ENCODE assay signal across 1 cellular context in the genomic region with DNA sequence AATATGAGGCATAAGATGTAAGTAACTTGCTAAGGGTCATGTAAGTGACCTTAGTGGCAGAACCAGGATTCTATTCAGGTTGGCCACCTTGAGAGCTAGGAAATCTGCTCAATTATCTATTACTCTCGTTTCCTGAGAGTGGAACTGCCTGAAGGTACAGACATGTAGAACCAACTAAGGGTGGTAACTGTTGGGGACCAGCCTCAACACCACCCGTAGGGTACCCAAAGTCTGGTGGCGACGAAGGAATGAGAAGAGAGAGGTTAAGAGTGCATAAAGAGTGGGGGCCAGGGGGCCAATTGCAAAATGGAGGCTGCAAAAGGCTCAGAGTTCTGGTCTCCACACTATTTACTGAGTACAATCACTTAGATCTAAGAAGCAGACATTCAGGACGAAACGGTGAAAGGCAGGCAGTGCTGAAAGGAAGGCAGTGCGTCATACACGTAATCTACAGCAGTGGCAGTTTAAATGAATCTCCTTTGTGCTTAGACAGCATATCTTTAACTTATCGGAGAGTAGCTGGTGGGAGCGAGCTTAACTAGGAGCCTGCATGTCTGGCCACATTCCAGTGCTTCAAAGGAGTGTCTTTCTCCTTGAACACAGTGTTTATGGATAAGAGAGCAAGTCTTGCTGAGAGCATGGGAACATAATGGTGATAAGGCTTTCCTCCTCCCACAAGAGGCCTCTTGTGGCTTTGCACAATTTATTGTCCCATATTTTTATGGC.
A peak's percentile ranks its signal among the peaks of the same experiment; 100 is the strongest.
TF ChIP-seq lines count a peak whose summit lies in the region.

No MANE protein-coding gene starts in this region.

TF ChIP-seq in K562, 482 proteins besides CTCF, POLR2A, EP300 and RAD21 (continued from another document and continues in another):
- TF ChIP-seq, protein P1, sequence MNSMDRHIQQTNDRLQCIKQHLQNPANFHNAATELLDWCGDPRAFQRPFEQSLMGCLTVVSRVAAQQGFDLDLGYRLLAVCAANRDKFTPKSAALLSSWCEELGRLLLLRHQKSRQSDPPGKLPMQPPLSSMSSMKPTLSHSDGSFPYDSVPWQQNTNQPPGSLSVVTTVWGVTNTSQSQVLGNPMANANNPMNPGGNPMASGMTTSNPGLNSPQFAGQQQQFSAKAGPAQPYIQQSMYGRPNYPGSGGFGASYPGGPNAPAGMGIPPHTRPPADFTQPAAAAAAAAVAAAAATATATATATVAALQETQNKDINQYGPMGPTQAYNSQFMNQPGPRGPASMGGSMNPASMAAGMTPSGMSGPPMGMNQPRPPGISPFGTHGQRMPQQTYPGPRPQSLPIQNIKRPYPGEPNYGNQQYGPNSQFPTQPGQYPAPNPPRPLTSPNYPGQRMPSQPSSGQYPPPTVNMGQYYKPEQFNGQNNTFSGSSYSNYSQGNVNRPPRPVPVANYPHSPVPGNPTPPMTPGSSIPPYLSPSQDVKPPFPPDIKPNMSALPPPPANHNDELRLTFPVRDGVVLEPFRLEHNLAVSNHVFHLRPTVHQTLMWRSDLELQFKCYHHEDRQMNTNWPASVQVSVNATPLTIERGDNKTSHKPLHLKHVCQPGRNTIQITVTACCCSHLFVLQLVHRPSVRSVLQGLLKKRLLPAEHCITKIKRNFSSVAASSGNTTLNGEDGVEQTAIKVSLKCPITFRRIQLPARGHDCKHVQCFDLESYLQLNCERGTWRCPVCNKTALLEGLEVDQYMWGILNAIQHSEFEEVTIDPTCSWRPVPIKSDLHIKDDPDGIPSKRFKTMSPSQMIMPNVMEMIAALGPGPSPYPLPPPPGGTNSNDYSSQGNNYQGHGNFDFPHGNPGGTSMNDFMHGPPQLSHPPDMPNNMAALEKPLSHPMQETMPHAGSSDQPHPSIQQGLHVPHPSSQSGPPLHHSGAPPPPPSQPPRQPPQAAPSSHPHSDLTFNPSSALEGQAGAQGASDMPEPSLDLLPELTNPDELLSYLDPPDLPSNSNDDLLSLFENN (IDR thresholded peaks at IDR 0.05; ENCODE audit: low read depth in 2 of 2, low read length in 2 of 2) = peak in 1 of 2 experiments; percentile 93; a peak in 2 of 4 replicates
- peak; percentile 97 to 98 for TF ChIP-seq ARNT (IDR thresholded peaks at IDR 0.05)
- TF ChIP-seq GATAD2B (IDR thresholded peaks at IDR 0.05; ENCODE audit: borderline replicate concordance) = peak; percentile 88; the same call in 1 of the 2 replicates
- TF ChIP-seq HDAC3 (IDR thresholded peaks at IDR 0.05; ENCODE audit: borderline replicate concordance, partially characterized antibody) = peak; percentile 94
- peak; percentile 77; the same call in 1 of the 2 replicates for TF ChIP-seq ZNF175 (CRISPR knock-in tag; IDR thresholded peaks at IDR 0.05; ENCODE audit: low read depth)
- TF ChIP-seq CEBPZ (IDR thresholded peaks at IDR 0.05; ENCODE audit: borderline replicate concordance, low read depth, low read length) = no peak
- no peak for TF ChIP-seq ZNF165 (CRISPR knock-in tag; IDR thresholded peaks at IDR 0.05; ENCODE audit: borderline replicate concordance)
- peak; percentile 74 for TF ChIP-seq E2F8 (IDR thresholded peaks at IDR 0.05; ENCODE audit: low read depth, partially characterized antibody)
- peak; percentile 75 for TF ChIP-seq ZFP36 (IDR thresholded peaks at IDR 0.05; ENCODE audit: low read depth, low read length, partially characterized antibody)
- TF ChIP-seq GABPA (tag; conservative IDR thresholded peaks at IDR 0.05; ENCODE audit: low read depth) = peak; percentile 51; the same call in 1 of the 2 replicates
- TF ChIP-seq ZNF780A (CRISPR knock-in tag; IDR thresholded peaks at IDR 0.05) = peak; percentile 57; the same call in 1 of the 2 replicates
- TF ChIP-seq FOXM1 (IDR thresholded peaks at IDR 0.05; ENCODE audit: low read depth) = peak; percentile 91
- no peak for TF ChIP-seq FOXM1 (CRISPR knock-in tag; IDR thresholded peaks at IDR 0.05; ENCODE audit: low read depth)
- peak; percentile 98 for TF ChIP-seq TCF7 (IDR thresholded peaks at IDR 0.05; ENCODE audit: borderline replicate concordance)
- TF ChIP-seq ZNF518B (CRISPR knock-in tag; IDR thresholded peaks at IDR 0.05) = no peak
- peak; percentile 51 to 96; a peak in 3 of 4 replicates for TF ChIP-seq TBL1XR1 (IDR thresholded peaks at IDR 0.05; ENCODE audit: low read length in 2 of 2)
- peak; percentile 46; the same call in 1 of the 2 replicates for TF ChIP-seq EZH2 (IDR thresholded peaks at IDR 0.05; ENCODE audit: borderline replicate concordance, low read depth, low read length)
- peak; percentile 90 for TF ChIP-seq TRIM28 (IDR thresholded peaks at IDR 0.05)
- TF ChIP-seq ZFP30 (CRISPR knock-in tag; IDR thresholded peaks at IDR 0.05; ENCODE audit: borderline replicate concordance) = peak; percentile 92; the same call in 1 of the 2 replicates
- TF ChIP-seq GTF2E2 (tag; IDR thresholded peaks at IDR 0.05) = 0 out of 2 replicates have a peak, but pooled peaks have one; percentile 5
- no peak for TF ChIP-seq ZSCAN32 (CRISPR knock-in tag; IDR thresholded peaks at IDR 0.05)
- TF ChIP-seq NCOA1 (IDR thresholded peaks at IDR 0.05; ENCODE audit: low read depth) = peak; percentile 94
- peak in 1 of 2 experiments; percentile 65; a peak in 1 of 4 replicates for TF ChIP-seq MLLT1 (IDR thresholded peaks at IDR 0.05)
- TF ChIP-seq GATAD2A (IDR thresholded peaks at IDR 0.05) = peak; percentile 90; the same call in 1 of the 2 replicates
- TF ChIP-seq MBD2 (IDR thresholded peaks at IDR 0.05; ENCODE audit: borderline replicate concordance, low read depth) = peak; percentile 84
- TF ChIP-seq RBBP5 (IDR thresholded peaks at IDR 0.05; ENCODE audit: borderline replicate concordance, insufficient read depth, low read length, poor library complexity, severe bottlenecking) = no peak
- TF ChIP-seq ZNF695 (CRISPR knock-in tag; IDR thresholded peaks at IDR 0.05) = no peak
- peak; percentile 51; the same call in 1 of the 2 replicates for TF ChIP-seq KLF6 (CRISPR knock-in tag; IDR thresholded peaks at IDR 0.05; ENCODE audit: borderline replicate concordance)
- TF ChIP-seq ZNF134 (CRISPR knock-in tag; conservative IDR thresholded peaks at IDR 0.05) = 0 out of 2 replicates have a peak, but pooled peaks have one; percentile 41
- no peak for TF ChIP-seq POLR3A (IDR thresholded peaks at IDR 0.05; ENCODE audit: borderline replicate concordance, extremely low read depth, insufficient read depth, insufficient read length)
- no peak for TF ChIP-seq PRMT5 (CRISPR knock-in tag; IDR thresholded peaks at IDR 0.05)
- TF ChIP-seq EGR1 (conservative IDR thresholded peaks at IDR 0.05) = 0 out of 2 replicates have a peak, but pooled peaks have one; percentile 14
